In genomic region chr18:60865801-60866200, GRCh38 we compare ENCODE assay signal across 25 cellular contexts.
"Had no signal": no experiment of that assay in that cellular context is flagged by ENCODE, and none has a peak within 500 bp of the region (broad histone marks: within the 10 kb centered on the region; RNA-seq: fewer than 3 reads in every experiment).

No MANE protein-coding gene starts in this region.

- H3K9me3 Mint-ChIP-seq: activated CD4-positive, alpha-beta T cell treated with anti-CD3 and anti-CD28 coated beads, Interleukin-2, amount 10 ng/mL, durations not matched to agents 24 days and 14 days; activated naive CD4-positive, alpha-beta T cell treated with anti-CD3 and anti-CD28 coated beads for 36 hours; brain had no signal

- H3K4me3 Mint-ChIP-seq: activated B cell treated with CpG ODN at 0.5 μM for 24 hours; activated CD4-positive, alpha-beta T cell treated with anti-CD3 and anti-CD28 coated beads, Interleukin-2, amount 10 ng/mL, durations not matched to agents 24 days and 14 days; activated CD8-positive, alpha-beta memory T cell treated with anti-CD3 and anti-CD28 coated beads, Interleukin-2, amount 10 ng/mL, durations not matched to agents 7 days and 5 days; activated naive CD4-positive, alpha-beta T cell treated with anti-CD3 and anti-CD28 coated beads for 36 hours; activated naive CD8-positive, alpha-beta T cell; activated T-cell treated with anti-CD3 and anti-CD28 coated beads, Interleukin-2, amount 50 U/mL, for 24 hours; brain; T-helper 17 cell had no signal

- DNase-seq: activated B cell treated with CpG ODN at 0.5 μM for 24 hours; activated CD4-positive, alpha-beta T cell treated with anti-CD3 and anti-CD28 coated beads for 1 hour; activated CD4-positive, alpha-beta T cell treated with anti-CD3 and anti-CD28 coated beads, Interleukin-2, amount 10 ng/mL, durations not matched to agents 24 days and 14 days; activated CD4-positive, alpha-beta T cell treated with anti-CD3 and anti-CD28 coated beads, Interleukin-2, amount 50 U/mL, for 48 hours; activated CD8-positive, alpha-beta memory T cell treated with anti-CD3 and anti-CD28 coated beads, Interleukin-2, amount 10 ng/mL, durations not matched to agents 7 days and 5 days; activated gamma-delta T cell; activated naive CD4-positive, alpha-beta T cell treated with anti-CD3 and anti-CD28 coated beads for 36 hours; activated T-cell treated with anti-CD3 and anti-CD28 coated beads, Interleukin-2, amount 50 U/mL, for 24 hours; amygdala; Kasumi-1; KBM-7; NCI-H1092; NCI-H1417; NCI-H1930; NCI-H2171; NCI-H2227 treated with DMSO at 0.1 percent for 48 hours; NCI-H526; NCI-H82; PC-3; SHP77; T-helper 17 cell; T-helper 9 cell had no signal

- H3K27ac ChIP-seq: cardiac muscle cell had no signal

- H3K27me3 ChIP-seq: cardiac muscle cell had no signal

- H3K36me3 ChIP-seq: cardiac muscle cell had no signal

- H3K36me3 Mint-ChIP-seq: activated CD8-positive, alpha-beta memory T cell treated with anti-CD3 and anti-CD28 coated beads, Interleukin-2, amount 10 ng/mL, durations not matched to agents 7 days and 5 days; activated naive CD8-positive, alpha-beta T cell; brain had no signal

- H3K27ac Mint-ChIP-seq: activated B cell treated with CpG ODN at 0.5 μM for 24 hours; activated CD4-positive, alpha-beta T cell treated with anti-CD3 and anti-CD28 coated beads, Interleukin-2, amount 10 ng/mL, durations not matched to agents 24 days and 14 days; activated CD8-positive, alpha-beta memory T cell treated with anti-CD3 and anti-CD28 coated beads, Interleukin-2, amount 10 ng/mL, durations not matched to agents 7 days and 5 days; activated naive CD4-positive, alpha-beta T cell treated with anti-CD3 and anti-CD28 coated beads for 36 hours; activated naive CD8-positive, alpha-beta T cell; activated T-cell treated with anti-CD3 and anti-CD28 coated beads, Interleukin-2, amount 50 U/mL, for 24 hours; brain; T-helper 17 cell had no signal

- H3K4me3 ChIP-seq: cardiac muscle cell had no signal

- H3K4me1 Mint-ChIP-seq: activated B cell treated with CpG ODN at 0.5 μM for 24 hours; activated CD4-positive, alpha-beta T cell treated with anti-CD3 and anti-CD28 coated beads, Interleukin-2, amount 10 ng/mL, durations not matched to agents 24 days and 14 days; activated CD8-positive, alpha-beta memory T cell treated with anti-CD3 and anti-CD28 coated beads, Interleukin-2, amount 10 ng/mL, durations not matched to agents 7 days and 5 days; T-helper 17 cell had no signal

- H3K27me3 Mint-ChIP-seq: activated B cell treated with CpG ODN at 0.5 μM for 24 hours; activated CD4-positive, alpha-beta T cell treated with anti-CD3 and anti-CD28 coated beads, Interleukin-2, amount 10 ng/mL, durations not matched to agents 24 days and 14 days; activated CD8-positive, alpha-beta memory T cell treated with anti-CD3 and anti-CD28 coated beads, Interleukin-2, amount 10 ng/mL, durations not matched to agents 7 days and 5 days; activated naive CD8-positive, alpha-beta T cell; activated T-cell treated with anti-CD3 and anti-CD28 coated beads, Interleukin-2, amount 50 U/mL, for 24 hours; T-helper 17 cell had no signal
